In the genomic region with DNA sequence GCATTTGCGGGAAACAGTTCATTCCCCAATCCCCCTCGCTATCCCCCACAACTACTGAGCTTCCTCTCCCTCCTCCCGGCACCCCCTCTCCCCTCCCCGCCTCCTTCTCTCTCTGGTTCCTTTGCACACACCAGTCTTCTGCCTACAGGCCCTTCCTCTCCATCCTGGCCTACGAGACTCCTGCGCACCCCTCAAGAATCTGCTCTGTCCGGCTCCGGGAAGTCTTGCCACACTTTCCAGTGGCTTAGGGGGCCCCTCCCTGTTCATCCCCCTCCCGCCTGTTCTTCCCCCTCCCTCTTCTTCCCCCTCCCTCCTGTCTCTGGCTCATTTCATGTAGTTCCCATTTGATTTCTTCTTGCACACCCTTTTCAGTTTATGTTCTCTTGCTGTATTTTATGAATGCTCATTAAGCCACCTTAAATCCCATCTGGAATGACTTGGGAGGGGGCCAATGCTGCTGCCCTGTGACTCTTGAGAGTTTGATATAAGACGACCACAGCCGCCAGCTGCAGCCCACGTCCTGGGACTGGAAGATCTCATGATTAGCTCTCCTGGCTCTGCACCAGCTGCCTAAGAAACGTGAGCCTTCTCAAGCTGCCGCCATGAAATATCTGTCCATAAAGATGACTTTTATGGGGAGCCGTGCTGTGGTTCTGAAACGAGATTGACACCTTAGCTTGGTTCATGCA, we compare ENCODE assay signal across 19 cellular contexts. TPM values are rescaled to one million over a fixed set of nuclear protein-coding genes. Genes with fewer than 3 reads are reported as not detected.
A peak's percentile ranks its signal among the peaks of the same experiment; 100 is the strongest.
DNase-seq lines count a peak whose midpoint lies in the region; FAIRE-seq and TF ChIP-seq lines count a peak whose summit lies in the region.
"Had no signal": no experiment of that assay in that cellular context is flagged by ENCODE, and none has a peak within 500 bp of the region (broad histone marks: within the 10 kb centered on the region; RNA-seq: fewer than 3 reads in every experiment).

No MANE protein-coding gene starts in this region.

- intact Hi-C loops in activated T-helper 2 cell treated with anti-CD3 and anti-CD28 coated beads, Interferon-gamma antibody, Interleukin-2, Interleukin-4, amounts not matched to agents 10 μg/mL and 5 μg/mL and 100 μg/mL, durations not matched to agents 14 hours and 24 hours and 36 hours (cut with micrococcal nuclease) = no loop called here

- no peak for FAIRE-seq in small intestine (lab: Jason Lieb, UNC)
- FAIRE-seq: GM12878, H54 had no signal

- no peak overlapping the region for H3K4me2 ChIP-seq in mesenchymal stem cell (ENCODE audit: low read length, poor library complexity, severe bottlenecking)

- no peak overlapping the region for H3K4me3 Mint-ChIP-seq in activated T-helper 2 cell treated with anti-CD3 and anti-CD28 coated beads, Interferon-gamma antibody, Interleukin-2, Interleukin-4, amounts not matched to agents 10 μg/mL and 5 μg/mL and 100 μg/mL, durations not matched to agents 14 hours and 24 hours and 36 hours (ENCODE audit: low read depth)
- H3K4me3 Mint-ChIP-seq: activated T-cell treated with anti-CD3 and anti-CD28 coated beads, Interleukin-2, amount 50 U/mL, for 4 hours had no signal

- no peak overlapping the region for H4K8ac ChIP-seq in mesenchymal stem cell (ENCODE audit: low read length)

- no peak for TF ChIP-seq CTCF in BE2C (IDR thresholded peaks at IDR 0.05; ENCODE audit: low read depth, low read length)
- no peak for TF ChIP-seq CTCF in HL-60 (IDR thresholded peaks at IDR 0.05; ENCODE audit: insufficient read depth, low read length)

- H3K18ac ChIP-seq in mesenchymal stem cell (ENCODE audit: low read depth in 1 of 2, low read length in 2 of 2) = no peak overlapping the region

- H2BK5ac ChIP-seq in mesenchymal stem cell (ENCODE audit: low read depth, low read length, poor library complexity, severe bottlenecking) = no peak overlapping the region

- peak; percentile 23 for DNase-seq in BE2C
- DNase-seq in HL-60 (ENCODE audit: low read depth in 1 of 2, low spot score in 1 of 2) = peak; percentile 24 to 49
- DNase-seq in astrocyte of the hippocampus (ENCODE audit: low read depth, low spot score) = peak; percentile 21
- DNase-seq in mesenchymal stem cell = no peak
- DNase-seq in small intestine = no peak
- no peak for DNase-seq in COR-L47 (lab: John Stamatoyannopoulos, UW)
- no peak for DNase-seq in activated T-helper 2 cell treated with anti-CD3 and anti-CD28 coated beads, Interferon-gamma antibody, Interleukin-2, Interleukin-4, amounts not matched to agents 10 μg/mL and 5 μg/mL and 100 μg/mL, durations not matched to agents 14 hours and 24 hours and 36 hours (ENCODE audit: low spot score)
- DNase-seq: activated CD4-positive, alpha-beta T cell treated with anti-CD3 and anti-CD28 coated beads for 48 hours; activated T-cell treated with anti-CD3 and anti-CD28 coated beads, Interleukin-2, amount 50 U/mL, for 4 hours; MG63; midbrain; stimulated activated CD4-positive, alpha-beta T cell treated with anti-CD3 and anti-CD28 coated beads, Interleukin-1b, Interleukin-23, amount 100 ng/mL, for 48 hours; stimulated activated CD8-positive, alpha-beta memory T cell treated with anti-CD3 and anti-CD28 coated beads, Interleukin-4, amount 100 ng/mL, for 48 hours; T-helper 1 cell; upper lobe of left lung had no signal

- no peak overlapping the region for H3K23ac ChIP-seq in mesenchymal stem cell (ENCODE audit: low read length in 2 of 2)

- H3K14ac ChIP-seq in mesenchymal stem cell (ENCODE audit: low read length in 2 of 2) = no peak overlapping the region

- H3K4me1 ChIP-seq in BE2C (peaks cover 3% of the 10 kb centered on the region; the same call in 1 of the 2 replicates), muscle layer of colon (ENCODE audit: insufficient read depth, low read length) (peaks cover 26% of the 10 kb centered on the region), mesenchymal stem cell (ENCODE audit: control insufficient read depth, insufficient read depth, low read depth, low read length) (peaks cover 12% of the 10 kb centered on the region), small intestine (ENCODE audit: control insufficient read depth in 2 of 2, insufficient read depth in 1 of 2, low read depth in 1 of 2, low read length in 1 of 2) (no peaks in the 10 kb centered on the region)
- H3K4me1 ChIP-seq: adrenal gland had no signal

- H2AK5ac ChIP-seq in mesenchymal stem cell (ENCODE audit: low read length, severe bottlenecking) = no peak overlapping the region

- no peaks in the 10 kb centered on the region for H3K4me1 Mint-ChIP-seq in activated T-helper 2 cell treated with anti-CD3 and anti-CD28 coated beads, Interferon-gamma antibody, Interleukin-2, Interleukin-4, amounts not matched to agents 10 μg/mL and 5 μg/mL and 100 μg/mL, durations not matched to agents 14 hours and 24 hours and 36 hours (ENCODE audit: low read depth)

- no peak overlapping the region for H2BK15ac ChIP-seq in mesenchymal stem cell (ENCODE audit: low read depth, poor library complexity, severe bottlenecking)

- no peak overlapping the region for H2BK12ac ChIP-seq in mesenchymal stem cell (ENCODE audit: low read length in 2 of 2)

- no peak overlapping the region for H3K9ac ChIP-seq in muscle layer of colon (ENCODE audit: low read length)
- H3K9ac ChIP-seq in mesenchymal stem cell (ENCODE audit: low read length) = no peak overlapping the region

- H3K27me3 Mint-ChIP-seq in activated T-helper 2 cell treated with anti-CD3 and anti-CD28 coated beads, Interferon-gamma antibody, Interleukin-2, Interleukin-4, amounts not matched to agents 10 μg/mL and 5 μg/mL and 100 μg/mL, durations not matched to agents 14 hours and 24 hours and 36 hours (ENCODE audit: low read depth) = no peaks in the 10 kb centered on the region

- H4K91ac ChIP-seq in mesenchymal stem cell (ENCODE audit: low read length) = no peak overlapping the region

- no peaks in the 10 kb centered on the region for H3K36me3 Mint-ChIP-seq in activated T-helper 2 cell treated with anti-CD3 and anti-CD28 coated beads, Interferon-gamma antibody, Interleukin-2, Interleukin-4, amounts not matched to agents 10 μg/mL and 5 μg/mL and 100 μg/mL, durations not matched to agents 14 hours and 24 hours and 36 hours (ENCODE audit: low read depth)

- no peaks in the 10 kb centered on the region for H3K79me1 ChIP-seq in mesenchymal stem cell (replicated peaks; ENCODE audit: low read length, poor library complexity, severe bottlenecking)

- no peak overlapping the region for H2BK120ac ChIP-seq in mesenchymal stem cell (ENCODE audit: low read depth, low read length)

- no peak overlapping the region for H3K27ac Mint-ChIP-seq in activated T-helper 2 cell treated with anti-CD3 and anti-CD28 coated beads, Interferon-gamma antibody, Interleukin-2, Interleukin-4, amounts not matched to agents 10 μg/mL and 5 μg/mL and 100 μg/mL, durations not matched to agents 14 hours and 24 hours and 36 hours

- no peak overlapping the region for H3K4ac ChIP-seq in mesenchymal stem cell (ENCODE audit: low read depth in 1 of 2, low read length in 2 of 2)

- H3K36me3 ChIP-seq in BE2C (no peaks in the 10 kb centered on the region), muscle layer of colon (ENCODE audit: insufficient read depth, low read length) (no peaks in the 10 kb centered on the region), mesenchymal stem cell (ENCODE audit: control insufficient read depth in 1 of 2, insufficient read depth in 2 of 2, low read depth in 1 of 2, low read length in 2 of 2) (no peaks in the 10 kb centered on the region), small intestine (ENCODE audit: control insufficient read depth in 2 of 2, insufficient read depth in 2 of 2, low read length in 2 of 2) (no peaks in the 10 kb centered on the region)
- H3K36me3 ChIP-seq: adrenal gland, MG63, upper lobe of left lung had no signal

- H3K27me3 ChIP-seq in BE2C = no peaks in the 10 kb centered on the region
- no peaks in the 10 kb centered on the region for H3K27me3 ChIP-seq in HL-60 (ENCODE audit: insufficient read depth, poor library complexity, severe bottlenecking)
- no peaks in the 10 kb centered on the region for H3K27me3 ChIP-seq in muscle layer of colon (ENCODE audit: control insufficient read depth in 1 of 2, insufficient read depth in 2 of 2, low read length in 2 of 2)
- H3K27me3 ChIP-seq in mesenchymal stem cell (ENCODE audit: control insufficient read depth in 1 of 2, insufficient read depth in 1 of 2, low read length in 2 of 2) = peaks cover 12 to 29% of the 10 kb centered on the region in 2 experiments
- no peaks in the 10 kb centered on the region for H3K27me3 ChIP-seq in small intestine (ENCODE audit: control insufficient read depth in 2 of 2, insufficient read depth in 2 of 2, low read length in 2 of 2)
- H3K27me3 ChIP-seq: adrenal gland, MG63, upper lobe of left lung had no signal

- H3K4me3 ChIP-seq in BE2C (ENCODE audit: low read depth, low read length) (no peak overlapping the region), HL-60 (replicated peaks; ENCODE audit: insufficient read depth, low read length) (no peak overlapping the region), muscle layer of colon (ENCODE audit: low read depth in 1 of 2, low read length in 2 of 2) (peak overlapping the region in 1 of 2 donors; percentile 38), mesenchymal stem cell (ENCODE audit: insufficient read depth in 1 of 2, low read depth in 1 of 2, low read length in 2 of 2) (no peak overlapping the region), small intestine (ENCODE audit: low read depth in 1 of 2, low read length in 2 of 2) (no peak overlapping the region)
- H3K4me3 ChIP-seq: adrenal gland, GM12878, MG63, upper lobe of left lung had no signal

- H3K9me3 Mint-ChIP-seq in activated T-helper 2 cell treated with anti-CD3 and anti-CD28 coated beads, Interferon-gamma antibody, Interleukin-2, Interleukin-4, amounts not matched to agents 10 μg/mL and 5 μg/mL and 100 μg/mL, durations not matched to agents 14 hours and 24 hours and 36 hours = no peaks in the 10 kb centered on the region
- H3K9me3 Mint-ChIP-seq: activated T-cell treated with anti-CD3 and anti-CD28 coated beads, Interleukin-2, amount 50 U/mL, for 4 hours had no signal

- H3K9me3 ChIP-seq in BE2C (no peaks in the 10 kb centered on the region), muscle layer of colon (ENCODE audit: low read length) (no peaks in the 10 kb centered on the region), mesenchymal stem cell (ENCODE audit: control insufficient read depth, low read length) (no peaks in the 10 kb centered on the region), small intestine (ENCODE audit: control insufficient read depth, low read depth) (no peaks in the 10 kb centered on the region)
- H3K9me3 ChIP-seq: adrenal gland, MG63, upper lobe of left lung had no signal

- no peak overlapping the region for H2AFZ ChIP-seq in mesenchymal stem cell (ENCODE audit: low read depth, low read length)

- WGBS in mesenchymal stem cell = 62% methylated on average over 16 of the region's 16 CpGs
- WGBS in small intestine, 3 donors = 51 to 61% (median 60%) methylated on average over 15 to 16 of the region's 16 CpGs

- no peak overlapping the region for H3K27ac ChIP-seq in HL-60 (replicated peaks)
- peak overlapping the region; percentile 50 for H3K27ac ChIP-seq in muscle layer of colon (ENCODE audit: low read depth, low read length)
- no peak overlapping the region for H3K27ac ChIP-seq in mesenchymal stem cell (ENCODE audit: low read length, poor library complexity, severe bottlenecking)
- H3K27ac ChIP-seq in small intestine (ENCODE audit: low read depth in 1 of 2, low read length in 1 of 2) = no peak overlapping the region
- H3K27ac ChIP-seq: adrenal gland, upper lobe of left lung had no signal

RNA-seq across cellular contexts. Expression of a gene that starts 50.9 kb away (rescaled TPM):
- polyA plus RNA-seq in BE2C (2012; ENCODE audit: insufficient read depth, insufficient read length, low read depth) = 33.0 TPM
- 23.7 TPM for polyA plus RNA-seq in mesenchymal stem cell (2013, experiment 1 of 2)
- polyA plus RNA-seq in mesenchymal stem cell (2013, experiment 2 of 2) = 21.3 TPM
- 10 to 100 TPM; 27.5 to 33.4 (median 30.0) TPM for polyA plus RNA-seq in small intestine
- total RNA-seq in activated T-helper 2 cell treated with anti-CD3 and anti-CD28 coated beads, Interferon-gamma antibody, Interleukin-2, Interleukin-4, amounts not matched to agents 10 μg/mL and 5 μg/mL and 100 μg/mL, durations not matched to agents 14 hours and 24 hours and 36 hours = 38.7 and 43.7 TPM in 2 replicates

Comparison
In these comparisons a context has a peak if more than half of its experiments do, and no peak if none do; other contexts are left out.
1. DNase-seq: peak in BE2C (single experiment), HL-60 (2 of 2) and astrocyte of the hippocampus (single experiment); none in mesenchymal stem cell (single experiment), small intestine (single experiment), COR-L47 (single experiment) and activated T-helper 2 cell treated with anti-CD3 and anti-CD28 coated beads, Interferon-gamma antibody, Interleukin-2, Interleukin-4, amounts not matched to agents 10 μg/mL and 5 μg/mL and 100 μg/mL, durations not matched to agents 14 hours and 24 hours and 36 hours (single experiment).